In genomic region chr3:129081503-129081902, GRCh38 we compare ENCODE assay signal across 23 cellular contexts. TPM values are rescaled to one million over a fixed set of nuclear protein-coding genes. Genes with fewer than 3 reads are reported as not detected.
"Had no signal": no experiment of that assay in that cellular context is flagged by ENCODE, and none has a peak within 500 bp of the region (broad histone marks: within the 10 kb centered on the region; RNA-seq: fewer than 3 reads in every experiment).

No MANE protein-coding gene starts in this region.

- H3K27me3 ChIP-seq: adrenal gland had no signal

- H3K27ac ChIP-seq: adrenal gland had no signal

- H3K4me3 Mint-ChIP-seq: activated B cell treated with CpG ODN at 0.5 μM for 24 hours; activated CD4-positive, alpha-beta memory T cell treated with anti-CD3 and anti-CD28 coated beads, Interleukin-2, amount 10 ng/mL, durations not matched to agents 7 days and 5 days; activated naive CD8-positive, alpha-beta T cell treated with anti-CD3 and anti-CD28 coated beads for 36 hours; T-helper 1 cell treated with Interleukin-12 subunit alpha and Interleukin-12 subunit beta and Interleukin-4 antibody, amounts not matched to agents 30 μg/mL and 1 μg/mL, for 36 hours had no signal

- H3K9me3 Mint-ChIP-seq: activated B cell treated with CpG ODN at 0.5 μM for 24 hours; activated CD4-positive, alpha-beta memory T cell treated with anti-CD3 and anti-CD28 coated beads, Interleukin-2, amount 10 ng/mL, durations not matched to agents 7 days and 5 days; activated naive CD8-positive, alpha-beta T cell treated with anti-CD3 and anti-CD28 coated beads for 36 hours; T-helper 1 cell treated with Interleukin-12 subunit alpha and Interleukin-12 subunit beta and Interleukin-4 antibody, amounts not matched to agents 30 μg/mL and 1 μg/mL, for 36 hours had no signal

- H3K4me1 ChIP-seq: adrenal gland had no signal

- H3K27me3 Mint-ChIP-seq: activated CD4-positive, alpha-beta memory T cell treated with anti-CD3 and anti-CD28 coated beads, Interleukin-2, amount 10 ng/mL, durations not matched to agents 7 days and 5 days; activated naive CD8-positive, alpha-beta T cell treated with anti-CD3 and anti-CD28 coated beads for 36 hours had no signal

- H3K36me3 ChIP-seq: adrenal gland had no signal

- H3K36me3 Mint-ChIP-seq: activated naive CD8-positive, alpha-beta T cell treated with anti-CD3 and anti-CD28 coated beads for 36 hours had no signal

- H3K4me1 Mint-ChIP-seq: activated B cell treated with CpG ODN at 0.5 μM for 24 hours had no signal

- H3K9me3 ChIP-seq: adrenal gland had no signal

- H3K27ac Mint-ChIP-seq: activated B cell treated with CpG ODN at 0.5 μM for 24 hours; activated CD4-positive, alpha-beta memory T cell treated with anti-CD3 and anti-CD28 coated beads, Interleukin-2, amount 10 ng/mL, durations not matched to agents 7 days and 5 days; activated naive CD8-positive, alpha-beta T cell treated with anti-CD3 and anti-CD28 coated beads for 36 hours; T-helper 1 cell treated with Interleukin-12 subunit alpha and Interleukin-12 subunit beta and Interleukin-4 antibody, amounts not matched to agents 30 μg/mL and 1 μg/mL, for 36 hours had no signal

- DNase-seq: activated B cell treated with CpG ODN at 0.5 μM for 24 hours; activated CD4-positive, alpha-beta memory T cell treated with anti-CD3 and anti-CD28 coated beads, Interleukin-2, amount 10 ng/mL, durations not matched to agents 7 days and 5 days; activated CD4-positive, alpha-beta T cell treated with anti-CD3 and anti-CD28 coated beads, Interleukin-2, amount 50 U/mL, for 1 hour; activated effector memory CD4-positive, alpha-beta T cell treated with Interleukin-2 at 50 U/mL for 16 hours; activated naive CD4-positive, alpha-beta T cell treated with Interleukin-2 at 50 U/mL for 16 hours; activated naive CD8-positive, alpha-beta T cell treated with anti-CD3 and anti-CD28 coated beads for 36 hours; activated T-cell treated with anti-CD3 and anti-CD28 coated beads for 4 hours; adrenal gland; anterior cingulate cortex; cerebellar nuclear complex; Karpas-422; MM.1S; NCI-H1105; NCI-H1436 treated with DMSO at 0.1 percent for 48 hours; NCI-H187; NCI-H2081; NCI-H446; NCI-H524; SHP77 treated with DMSO at 0.1 percent for 48 hours; T-helper 9 cell had no signal

- H3K4me3 ChIP-seq: adrenal gland had no signal

RNA-seq across cellular contexts. Expression of gene GP9, which starts 20.9 kb away (rescaled TPM):
- total RNA-seq: activated B cell treated with CpG ODN at 0.5 μM for 24 hours; activated CD4-positive, alpha-beta memory T cell treated with anti-CD3 and anti-CD28 coated beads, Interleukin-2, amount 10 ng/mL, durations not matched to agents 7 days and 5 days; activated CD8-positive, alpha-beta memory T cell treated with anti-CD3 and anti-CD28 coated beads for 36 hours; activated naive CD8-positive, alpha-beta T cell treated with anti-CD3 and anti-CD28 coated beads for 36 hours; adrenal gland; SK-MEL-5 had no signal
